ENCODE assay signal across 1 cellular context in genomic region chr11:118605116-118605867, GRCh38.
TF ChIP-seq lines count a peak whose summit lies in the region.

No MANE protein-coding gene starts in this region.

TF ChIP-seq in GM23338, 12 proteins besides CTCF, POLR2A, EP300 and RAD21:
- TF ChIP-seq, protein P1, sequence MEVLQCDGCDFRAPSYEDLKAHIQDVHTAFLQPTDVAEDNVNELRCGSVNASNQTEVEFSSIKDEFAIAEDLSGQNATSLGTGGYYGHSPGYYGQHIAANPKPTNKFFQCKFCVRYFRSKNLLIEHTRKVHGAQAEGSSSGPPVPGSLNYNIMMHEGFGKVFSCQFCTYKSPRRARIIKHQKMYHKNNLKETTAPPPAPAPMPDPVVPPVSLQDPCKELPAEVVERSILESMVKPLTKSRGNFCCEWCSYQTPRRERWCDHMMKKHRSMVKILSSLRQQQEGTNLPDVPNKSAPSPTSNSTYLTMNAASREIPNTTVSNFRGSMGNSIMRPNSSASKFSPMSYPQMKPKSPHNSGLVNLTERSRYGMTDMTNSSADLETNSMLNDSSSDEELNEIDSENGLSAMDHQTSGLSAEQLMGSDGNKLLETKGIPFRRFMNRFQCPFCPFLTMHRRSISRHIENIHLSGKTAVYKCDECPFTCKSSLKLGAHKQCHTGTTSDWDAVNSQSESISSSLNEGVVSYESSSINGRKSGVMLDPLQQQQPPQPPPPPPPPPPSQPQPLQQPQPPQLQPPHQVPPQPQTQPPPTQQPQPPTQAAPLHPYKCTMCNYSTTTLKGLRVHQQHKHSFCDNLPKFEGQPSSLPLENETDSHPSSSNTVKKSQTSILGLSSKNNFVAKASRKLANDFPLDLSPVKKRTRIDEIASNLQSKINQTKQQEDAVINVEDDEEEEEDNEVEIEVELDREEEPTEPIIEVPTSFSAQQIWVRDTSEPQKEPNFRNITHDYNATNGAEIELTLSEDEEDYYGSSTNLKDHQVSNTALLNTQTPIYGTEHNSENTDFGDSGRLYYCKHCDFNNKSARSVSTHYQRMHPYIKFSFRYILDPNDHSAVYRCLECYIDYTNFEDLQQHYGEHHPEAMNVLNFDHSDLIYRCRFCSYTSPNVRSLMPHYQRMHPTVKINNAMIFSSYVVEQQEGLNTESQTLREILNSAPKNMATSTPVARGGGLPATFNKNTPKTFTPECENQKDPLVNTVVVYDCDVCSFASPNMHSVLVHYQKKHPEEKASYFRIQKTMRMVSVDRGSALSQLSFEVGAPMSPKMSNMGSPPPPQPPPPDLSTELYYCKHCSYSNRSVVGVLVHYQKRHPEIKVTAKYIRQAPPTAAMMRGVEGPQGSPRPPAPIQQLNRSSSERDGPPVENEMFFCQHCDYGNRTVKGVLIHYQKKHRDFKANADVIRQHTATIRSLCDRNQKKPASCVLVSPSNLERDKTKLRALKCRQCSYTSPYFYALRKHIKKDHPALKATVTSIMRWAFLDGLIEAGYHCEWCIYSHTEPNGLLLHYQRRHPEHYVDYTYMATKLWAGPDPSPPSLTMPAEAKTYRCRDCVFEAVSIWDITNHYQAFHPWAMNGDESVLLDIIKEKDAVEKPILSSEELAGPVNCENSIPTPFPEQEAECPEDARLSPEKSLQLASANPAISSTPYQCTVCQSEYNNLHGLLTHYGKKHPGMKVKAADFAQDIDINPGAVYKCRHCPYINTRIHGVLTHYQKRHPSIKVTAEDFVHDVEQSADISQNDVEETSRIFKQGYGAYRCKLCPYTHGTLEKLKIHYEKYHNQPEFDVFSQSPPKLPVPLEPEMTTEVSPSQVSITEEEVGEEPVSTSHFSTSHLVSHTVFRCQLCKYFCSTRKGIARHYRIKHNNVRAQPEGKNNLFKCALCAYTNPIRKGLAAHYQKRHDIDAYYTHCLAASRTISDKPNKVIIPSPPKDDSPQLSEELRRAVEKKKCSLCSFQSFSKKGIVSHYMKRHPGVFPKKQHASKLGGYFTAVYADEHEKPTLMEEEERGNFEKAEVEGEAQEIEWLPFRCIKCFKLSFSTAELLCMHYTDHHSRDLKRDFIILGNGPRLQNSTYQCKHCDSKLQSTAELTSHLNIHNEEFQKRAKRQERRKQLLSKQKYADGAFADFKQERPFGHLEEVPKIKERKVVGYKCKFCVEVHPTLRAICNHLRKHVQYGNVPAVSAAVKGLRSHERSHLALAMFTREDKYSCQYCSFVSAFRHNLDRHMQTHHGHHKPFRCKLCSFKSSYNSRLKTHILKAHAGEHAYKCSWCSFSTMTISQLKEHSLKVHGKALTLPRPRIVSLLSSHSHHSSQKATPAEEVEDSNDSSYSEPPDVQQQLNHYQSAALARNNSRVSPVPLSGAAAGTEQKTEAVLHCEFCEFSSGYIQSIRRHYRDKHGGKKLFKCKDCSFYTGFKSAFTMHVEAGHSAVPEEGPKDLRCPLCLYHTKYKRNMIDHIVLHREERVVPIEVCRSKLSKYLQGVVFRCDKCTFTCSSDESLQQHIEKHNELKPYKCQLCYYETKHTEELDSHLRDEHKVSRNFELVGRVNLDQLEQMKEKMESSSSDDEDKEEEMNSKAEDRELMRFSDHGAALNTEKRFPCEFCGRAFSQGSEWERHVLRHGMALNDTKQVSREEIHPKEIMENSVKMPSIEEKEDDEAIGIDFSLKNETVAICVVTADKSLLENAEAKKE (CRISPR knock-in tag; IDR thresholded peaks at IDR 0.05): no peak
- TF ChIP-seq POLR2AphosphoS5 (IDR thresholded peaks at IDR 0.05; ENCODE audit: low read depth) (peak; percentile 55), ZNF114 (CRISPR knock-in tag; IDR thresholded peaks at IDR 0.05) (no peak)
